ENCODE assay signal across 10 cellular contexts in the genomic region with DNA sequence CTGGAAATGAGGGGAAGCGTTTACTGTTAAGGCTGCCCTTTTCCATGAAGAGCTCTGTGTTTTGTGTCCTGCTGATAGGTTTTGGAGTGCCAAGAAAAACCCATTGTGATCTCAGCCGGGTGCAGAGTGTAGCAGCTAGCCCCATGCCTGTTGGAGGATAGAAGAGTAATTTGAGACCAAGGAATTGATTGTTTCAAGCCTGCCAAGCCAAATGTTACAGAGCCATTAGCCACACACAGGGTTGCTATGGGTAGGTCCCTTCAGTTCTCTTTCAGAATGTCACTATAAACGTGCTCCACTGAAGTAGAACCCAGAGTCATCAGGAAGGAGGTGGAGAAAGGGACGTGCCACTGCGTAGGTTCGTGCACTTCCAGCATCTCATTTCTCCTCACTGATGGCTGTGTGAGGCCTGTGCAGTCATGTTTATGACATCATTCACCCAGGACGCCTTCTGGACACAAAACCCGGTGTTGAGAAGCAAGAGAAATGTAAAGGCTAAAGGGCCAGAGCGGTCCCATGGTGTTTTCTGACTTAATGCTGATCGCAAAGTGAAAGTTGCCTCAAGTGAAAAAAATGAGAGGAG. TPM values are rescaled to one million over a fixed set of nuclear protein-coding genes. Genes with fewer than 3 reads are reported as not detected.
A peak's percentile ranks its signal among the peaks of the same experiment; 100 is the strongest.
DNase-seq lines count a peak whose midpoint lies in the region; ATAC-seq, FAIRE-seq and TF ChIP-seq lines count a peak whose summit lies in the region.
"Had no signal": no experiment of that assay in that cellular context is flagged by ENCODE, and none has a peak within 500 bp of the region (broad histone marks: within the 10 kb centered on the region; RNA-seq: fewer than 3 reads in every experiment).

No MANE protein-coding gene starts in this region.

- TF ChIP-seq CTCF in endothelial cell of umbilical vein (IDR thresholded peaks at IDR 0.05; ENCODE audit: extremely low read depth in 1 of 2, insufficient read depth in 1 of 2, low read depth in 1 of 2, low read length in 2 of 2): no peak
- no peak for TF ChIP-seq CTCF in foreskin fibroblast (IDR thresholded peaks at IDR 0.05; ENCODE audit: low read depth, low read length)

- POLR2A ChIA-PET in endothelial cell of umbilical vein (lab: Charles Lee): no interaction called here

- CTCF ChIA-PET in endothelial cell of umbilical vein (lab: Charles Lee): interaction anchor here (1.0 kb wide), 1 partner anchor 519 kb away, joined by 3 read pairs; no protein-coding TSS in a partner anchor

- BruUV-seq in endothelial cell of umbilical vein (replicated peaks; lab: Mats Ljungman, UMichigan): no TSS peak

- DNase-seq in DMS153 treated with DMSO at 0.1 percent for 48 hours (lab: John Stamatoyannopoulos, UW; ENCODE audit: unreplicated experiment) (peak; percentile 92), NCI-H2196 treated with DMSO at 0.1 percent for 48 hours (lab: John Stamatoyannopoulos, UW; ENCODE audit: unreplicated experiment) (peak; percentile 73), endothelial cell of umbilical vein (ENCODE audit: low read depth, low spot score) (peak; percentile 30), foreskin fibroblast (no peak), H54 (ENCODE audit: insufficient read length, low spot score) (no peak)
- DNase-seq: activated CD4-positive, alpha-beta T cell treated with anti-CD3 and anti-CD28 coated beads, Interleukin-2, amount 50 U/mL, for 1 hour had no signal

- peak overlapping the region; percentile 14 for H2AFZ ChIP-seq in endothelial cell of umbilical vein (ENCODE audit: low read depth, low read length)

- H3K9me1 ChIP-seq in endothelial cell of umbilical vein (replicated peaks; ENCODE audit: control insufficient read depth, extremely low read depth, insufficient read depth, low read length): no peaks in the 10 kb centered on the region

- FAIRE-seq in endothelial cell of umbilical vein (lab: Jason Lieb, UNC) (peak; percentile 69), H54 (lab: Jason Lieb, UNC) (no peak)

- dilution Hi-C loops in endothelial cell of umbilical vein (cut with MboI; ENCODE audit: extremely low pct_ligation_motif_present, low sequenced_read_pairs): no loop called here

- intact Hi-C loops in endothelial cell of umbilical vein (cut with micrococcal nuclease): no loop called here

- H3K79me2 ChIP-seq in endothelial cell of umbilical vein (ENCODE audit: control insufficient read depth, insufficient read depth, low read length): no peaks in the 10 kb centered on the region

- H4K20me1 ChIP-seq in endothelial cell of umbilical vein (replicated peaks; ENCODE audit: control insufficient read depth, extremely low read depth, insufficient read depth, low read length): no peaks in the 10 kb centered on the region

- H3K4me1 ChIP-seq in endothelial cell of umbilical vein (ENCODE audit: control insufficient read depth, extremely low read depth, insufficient read depth, low read length) (peaks cover 6% of the 10 kb centered on the region), muscle layer of colon (ENCODE audit: insufficient read depth, low read length) (peaks cover 33% of the 10 kb centered on the region)

- H3K36me3 ChIP-seq in endothelial cell of umbilical vein (ENCODE audit: control insufficient read depth in 2 of 2, extremely low read depth in 1 of 2, insufficient read depth in 2 of 2, low read length in 2 of 2): peaks cover 7 to 9% of the 10 kb centered on the region in 2 experiments
- peaks cover 11% of the 10 kb centered on the region for H3K36me3 ChIP-seq in muscle layer of colon (ENCODE audit: insufficient read depth, low read length)

- no peak for TF ChIP-seq POLR2A in endothelial cell of umbilical vein (IDR thresholded peaks at IDR 0.05; ENCODE audit: low read depth, low read length)
- no peak for TF ChIP-seq POLR2A in H54 (IDR thresholded peaks at IDR 0.05; ENCODE audit: low read depth, low read length)

- H3K9ac ChIP-seq in endothelial cell of umbilical vein (replicated peaks; ENCODE audit: extremely low read depth, insufficient read depth, low read length) (no peak overlapping the region), muscle layer of colon (ENCODE audit: low read length) (no peak overlapping the region)

- H3K4me2 ChIP-seq in endothelial cell of umbilical vein (ENCODE audit: insufficient read depth, low read length): no peak overlapping the region

- H3K27me3 ChIP-seq in endothelial cell of umbilical vein (ENCODE audit: control insufficient read depth in 2 of 2, insufficient read depth in 2 of 2, low read length in 2 of 2) (no peaks in the 10 kb centered on the region), muscle layer of colon (ENCODE audit: control insufficient read depth in 1 of 2, insufficient read depth in 2 of 2, low read length in 2 of 2) (no peaks in the 10 kb centered on the region)

- H3K4me3 ChIP-seq in endothelial cell of umbilical vein (replicated peaks in 1 of 3; ENCODE audit: insufficient read depth in 1 of 3, low read depth in 1 of 3, low read length in 3 of 3) (no peak overlapping the region), muscle layer of colon (ENCODE audit: low read depth in 1 of 2, low read length in 2 of 2) (no peak overlapping the region), foreskin fibroblast (ENCODE audit: low read depth in 1 of 2, low read length in 2 of 2) (no peak overlapping the region)

- H3K9me3 ChIP-seq in endothelial cell of umbilical vein (replicated peaks; ENCODE audit: control insufficient read depth, insufficient read depth, low read length) (no peaks in the 10 kb centered on the region), muscle layer of colon (ENCODE audit: low read length) (no peaks in the 10 kb centered on the region)

- ATAC-seq in HG03442 (IDR thresholded peaks at IDR 0.05; ENCODE audit: unreplicated experiment) (no peak), HG02885 (IDR thresholded peaks at IDR 0.05; ENCODE audit: poor library complexity, unreplicated experiment) (no peak)

- H3K27ac ChIP-seq in endothelial cell of umbilical vein (ENCODE audit: insufficient read depth, low read depth, low read length): no peak overlapping the region
- peak overlapping the region; percentile 41 for H3K27ac ChIP-seq in muscle layer of colon (ENCODE audit: low read depth, low read length)

TF ChIP-seq in endothelial cell of umbilical vein, 7 proteins besides CTCF, POLR2A, EP300 and RAD21:
- TF ChIP-seq, protein P1, sequence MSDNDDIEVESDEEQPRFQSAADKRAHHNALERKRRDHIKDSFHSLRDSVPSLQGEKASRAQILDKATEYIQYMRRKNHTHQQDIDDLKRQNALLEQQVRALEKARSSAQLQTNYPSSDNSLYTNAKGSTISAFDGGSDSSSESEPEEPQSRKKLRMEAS (IDR thresholded peaks at IDR 0.05; ENCODE audit: insufficient read depth, insufficient read length): no peak
- no peak for TF ChIP-seq EZH2 (IDR thresholded peaks at IDR 0.05; ENCODE audit: borderline replicate concordance, low read depth, low read length, severe bottlenecking)
- no peak for TF ChIP-seq JUN (IDR thresholded peaks at IDR 0.05; ENCODE audit: borderline replicate concordance, insufficient read depth, insufficient read length, low read depth)
- no peak for TF ChIP-seq MYC (IDR thresholded peaks at IDR 0.05; ENCODE audit: low read depth, low read length)
- TF ChIP-seq POLR2AphosphoS5 (IDR thresholded peaks at IDR 0.05; ENCODE audit: insufficient read depth, low read depth, low read length): no peak
- TF ChIP-seq FOS (IDR thresholded peaks at IDR 0.05; ENCODE audit: borderline replicate concordance, insufficient read depth, low read length): no peak
- TF ChIP-seq GATA2 (IDR thresholded peaks at IDR 0.05; ENCODE audit: insufficient read depth, insufficient read length, low read depth, low read length): no peak

RNA-seq across cellular contexts. Expression of a gene that starts 6.6 kb away (rescaled TPM):
- total RNA-seq in endothelial cell of umbilical vein: 36.3 and 43.2 TPM in 2 replicates
- polyA plus RNA-seq in endothelial cell of umbilical vein: 58.7 and 64.0 TPM in 2 replicates
- polyA plus RNA-seq in endothelial cell of umbilical vein (2011; cell fraction: cytosol; rRNA removed): 57.6 and 61.4 TPM in 2 replicates
- polyA plus RNA-seq in endothelial cell of umbilical vein (2011; cell fraction: nucleus; rRNA removed): 33.5 and 37.9 TPM in 2 replicates
- polyA plus RNA-seq in endothelial cell of umbilical vein (2012): 23.4 and 30.6 TPM in 2 replicates
- polyA minus RNA-seq in endothelial cell of umbilical vein: 52.9 and 54.1 TPM in 2 replicates
- polyA minus RNA-seq in endothelial cell of umbilical vein (2011; cell fraction: cytosol; rRNA and poly(A)+ RNA removed): not detected
- 24.2 and 26.7 TPM in 2 replicates for polyA minus RNA-seq in endothelial cell of umbilical vein (2011; cell fraction: nucleus; rRNA and poly(A)+ RNA removed)
- total RNA-seq: B cell had no signal

Comparison
In these comparisons a context has a peak if more than half of its experiments do, and no peak if none do; other contexts are left out.
1. DNase-seq: peak in DMS153 treated with DMSO at 0.1 percent for 48 hours (single experiment), NCI-H2196 treated with DMSO at 0.1 percent for 48 hours (single experiment) and endothelial cell of umbilical vein (single experiment); none in foreskin fibroblast (0 of 2) and H54 (single experiment).